Comparison of ENCODE assay signal across 8 cellular contexts in the genomic region with DNA sequence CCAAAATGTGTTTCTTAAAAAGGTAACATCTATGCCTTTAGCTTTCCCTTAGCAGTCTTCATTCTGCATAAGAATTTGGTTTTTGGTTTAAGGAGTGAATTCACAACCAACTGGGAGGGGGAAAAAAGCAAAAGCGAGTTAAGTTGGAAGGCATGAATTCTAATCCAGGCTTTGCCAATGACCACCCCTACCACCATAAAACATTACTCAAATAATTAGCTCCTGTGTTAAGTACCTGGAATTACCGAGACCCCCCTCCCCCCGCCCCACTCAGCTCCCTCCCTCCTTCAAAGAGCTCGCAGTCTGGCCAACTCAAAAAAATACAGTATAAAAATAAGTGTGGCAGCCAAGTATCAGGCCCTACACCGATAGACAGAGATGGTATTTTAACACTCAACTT. TPM values are rescaled to one million over a fixed set of nuclear protein-coding genes. Genes with fewer than 3 reads are reported as not detected.
A peak's percentile ranks its signal among the peaks of the same experiment; 100 is the strongest.
DNase-seq lines count a peak whose midpoint lies in the region; ATAC-seq and TF ChIP-seq lines count a peak whose summit lies in the region.

No MANE protein-coding gene starts in this region.

- no peaks in the 10 kb centered on the region for H3K9me3 ChIP-seq in CD4-positive, CD25-positive, alpha-beta regulatory T cell (ENCODE audit: control insufficient read depth in 2 of 2, low read length in 2 of 2)
- H3K9me3 ChIP-seq in ectodermal cell (ENCODE audit: control insufficient read depth, low read length) = no peaks in the 10 kb centered on the region

- peaks cover 45% of the 10 kb centered on the region for H3K4me1 ChIP-seq in CD4-positive, CD25-positive, alpha-beta regulatory T cell (ENCODE audit: control insufficient read depth, insufficient read depth, low read length, poor library complexity, severe bottlenecking)
- H3K4me1 ChIP-seq in ectodermal cell (ENCODE audit: control insufficient read depth, insufficient read depth, low read length) = no peaks in the 10 kb centered on the region

- peak overlapping the region; percentile 86 for H3K4me3 ChIP-seq in CD4-positive, CD25-positive, alpha-beta regulatory T cell (ENCODE audit: low read depth, low read length)
- H3K4me3 ChIP-seq in NB4 (ENCODE audit: low read depth, low read length) (peak overlapping the region; percentile 78), ectodermal cell (ENCODE audit: insufficient read depth, low read depth, low read length) (peak overlapping the region; percentile 69)

- H3K27me3 ChIP-seq in CD4-positive, CD25-positive, alpha-beta regulatory T cell (ENCODE audit: control insufficient read depth, insufficient read depth, low read length) = no peaks in the 10 kb centered on the region
- H3K27me3 ChIP-seq in ectodermal cell (ENCODE audit: control insufficient read depth, insufficient read depth, low read length, poor library complexity, severe bottlenecking) = peaks cover 10% of the 10 kb centered on the region

- H3K4me1 Mint-ChIP-seq in CD4-positive, CD25-positive, alpha-beta regulatory T cell = peaks cover 40 to 68% (median 55%) of the 10 kb centered on the region in 4 donors
- H3K4me1 Mint-ChIP-seq in neural crest cell = peaks cover 48% of the 10 kb centered on the region

- H3K27me3 Mint-ChIP-seq in CD4-positive, CD25-positive, alpha-beta regulatory T cell = no peaks in the 10 kb centered on the region
- H3K27me3 Mint-ChIP-seq in neural crest cell (ENCODE audit: low read depth) = no peaks in the 10 kb centered on the region

- no peak for ATAC-seq in CD4-positive, CD25-positive, alpha-beta regulatory T cell (ENCODE audit: low read depth in 2 of 2)
- no peak for ATAC-seq in HG03045 (IDR thresholded peaks at IDR 0.05; ENCODE audit: unreplicated experiment)
- no peak for ATAC-seq in HG03469 (IDR thresholded peaks at IDR 0.05; ENCODE audit: unreplicated experiment)

- H3K36me3 Mint-ChIP-seq in CD4-positive, CD25-positive, alpha-beta regulatory T cell = peaks cover 14% of the 10 kb centered on the region
- H3K36me3 Mint-ChIP-seq in neural crest cell (ENCODE audit: low read depth) = no peaks in the 10 kb centered on the region

- H3K27ac Mint-ChIP-seq in CD4-positive, CD25-positive, alpha-beta regulatory T cell = peak overlapping the region; percentile 99
- peak overlapping the region; percentile 100 for H3K27ac Mint-ChIP-seq in neural crest cell (ENCODE audit: unreplicated experiment)

- peak overlapping the region; percentile 93 for H3K27ac ChIP-seq in CD4-positive, CD25-positive, alpha-beta regulatory T cell (ENCODE audit: insufficient read depth, low read length, poor library complexity, severe bottlenecking)
- H3K27ac ChIP-seq in ectodermal cell (ENCODE audit: insufficient read depth, low read depth, low read length, poor library complexity, severe bottlenecking) = no peak overlapping the region

- H3K9me3 Mint-ChIP-seq in CD4-positive, CD25-positive, alpha-beta regulatory T cell = no peaks in the 10 kb centered on the region
- no peaks in the 10 kb centered on the region for H3K9me3 Mint-ChIP-seq in neural crest cell

- TF ChIP-seq POLR2A in NB4 (IDR thresholded peaks at IDR 0.05; ENCODE audit: extremely low read depth, insufficient read length) = no peak

- H3K4me3 Mint-ChIP-seq in CD4-positive, CD25-positive, alpha-beta regulatory T cell = peak overlapping the region; percentile 96 to 99 (median 99)
- peak overlapping the region; percentile 100 for H3K4me3 Mint-ChIP-seq in neural crest cell

- 0% methylated on average over 4 to 5 of the region's 5 CpGs for WGBS in ectodermal cell, 2 experiments

- TF ChIP-seq CTCF in NB4 (IDR thresholded peaks at IDR 0.05; ENCODE audit: low read depth, low read length) (no peak), neural crest cell (conservative IDR thresholded peaks at IDR 0.05) (no peak)

- peaks cover 22% of the 10 kb centered on the region for H3K36me3 ChIP-seq in CD4-positive, CD25-positive, alpha-beta regulatory T cell (ENCODE audit: control insufficient read depth, insufficient read depth, low read length)
- H3K36me3 ChIP-seq in ectodermal cell (ENCODE audit: control insufficient read depth, insufficient read depth, low read length) = peaks cover 14% of the 10 kb centered on the region

- DNase-seq in CD4-positive, CD25-positive, alpha-beta regulatory T cell = no peak
- DNase-seq in NB4 (ENCODE audit: low read depth) = no peak
- DNase-seq in neural crest cell (ENCODE audit: low read depth, low spot score) = no peak
- DNase-seq in NCI-H1930 (lab: John Stamatoyannopoulos, UW) = no peak
- DNase-seq in NCI-H524 treated with DMSO at 0.1 percent for 48 hours (lab: John Stamatoyannopoulos, UW) = no peak

RNA-seq across cellular contexts. Expression of gene ATG12, which starts 0.5 kb away (rescaled TPM):
- 64.0 TPM for total RNA-seq in CD4-positive, CD25-positive, alpha-beta regulatory T cell
- 100 to 1,000 TPM; 107 to 149 (median 124) TPM for polyA plus RNA-seq in CD4-positive, CD25-positive, alpha-beta regulatory T cell
- polyA plus RNA-seq in ectodermal cell (2013, experiment 1 of 4) = 67.7 TPM
- 64.1 TPM for polyA plus RNA-seq in ectodermal cell (2013, experiment 2 of 4)
- polyA plus RNA-seq in ectodermal cell (2013, experiment 3 of 4) = 54.1 TPM
- polyA plus RNA-seq in ectodermal cell (2013, experiment 4 of 4) = 71.8 TPM
- 52.0 and 56.3 TPM in 2 replicates for total RNA-seq in neural crest cell

RNA-seq across cellular contexts. Expression of gene AP3S1, which starts 0.9 kb away (rescaled TPM):
- total RNA-seq in CD4-positive, CD25-positive, alpha-beta regulatory T cell = 39.5 TPM
- polyA plus RNA-seq in CD4-positive, CD25-positive, alpha-beta regulatory T cell = 10 to 100 TPM; 55.9 to 77.5 (median 63.3) TPM
- polyA plus RNA-seq in ectodermal cell (2013, experiment 1 of 4) = 90.5 TPM
- 92.3 TPM for polyA plus RNA-seq in ectodermal cell (2013, experiment 2 of 4)
- 67.4 TPM for polyA plus RNA-seq in ectodermal cell (2013, experiment 3 of 4)
- 75.9 TPM for polyA plus RNA-seq in ectodermal cell (2013, experiment 4 of 4)
- total RNA-seq in neural crest cell = 61.4 and 74.9 TPM in 2 replicates

RNA-seq across cellular contexts. Expression of gene CDO1, which starts 24.4 kb away (rescaled TPM):
- total RNA-seq in CD4-positive, CD25-positive, alpha-beta regulatory T cell = 1.7 TPM
- under 1 TPM in 2 of 4 donors, not detected in 2; 0.16 to 0.24 TPM for polyA plus RNA-seq in CD4-positive, CD25-positive, alpha-beta regulatory T cell
- 29.4 TPM for polyA plus RNA-seq in ectodermal cell (2013, experiment 1 of 4)
- 25.2 TPM for polyA plus RNA-seq in ectodermal cell (2013, experiment 2 of 4)
- 27.4 TPM for polyA plus RNA-seq in ectodermal cell (2013, experiment 3 of 4)
- polyA plus RNA-seq in ectodermal cell (2013, experiment 4 of 4) = 29.1 TPM
- 27.6 and 28.9 TPM in 2 replicates for total RNA-seq in neural crest cell

Comparison
In these comparisons a context has a peak if more than half of its experiments do, and no peak if none do; other contexts are left out.
1. RNA of gene CDO1, which starts 24.4 kb away (total RNA-seq): 27.6 to 28.9 TPM in neural crest cell; 1.7 TPM in CD4-positive, CD25-positive, alpha-beta regulatory T cell (single experiment); every median in the first group is over 10 times any median in the second.
2. Peak in every context shown above with its lines, with median percentiles within 50 percentile points of each other: H3K4me3 ChIP-seq.